In the genomic region with DNA sequence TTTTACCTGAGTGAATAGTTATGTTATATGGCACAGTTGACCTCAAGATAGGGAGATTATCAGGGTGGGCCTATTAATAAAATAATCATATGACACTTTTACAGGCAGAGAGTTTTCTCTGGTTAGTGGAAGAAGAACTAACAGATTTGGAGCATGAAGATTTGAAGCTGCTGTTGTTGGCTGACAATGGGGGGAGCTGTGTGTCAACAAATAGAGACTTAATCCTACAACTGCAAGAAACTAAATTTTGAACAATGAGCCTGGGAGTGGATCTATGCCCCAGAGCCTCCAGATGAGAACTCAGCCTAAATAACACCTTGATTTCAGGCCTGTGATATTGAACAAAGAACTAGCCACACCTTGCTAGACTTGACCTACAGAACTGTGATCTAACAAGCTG, we compare ENCODE assay signal across 17 cellular contexts. TPM values are rescaled to one million over a fixed set of nuclear protein-coding genes. Genes with fewer than 3 reads are reported as not detected.
A peak's percentile ranks its signal among the peaks of the same experiment; 100 is the strongest.
DNase-seq lines count a peak whose midpoint lies in the region; ATAC-seq, FAIRE-seq and TF ChIP-seq lines count a peak whose summit lies in the region.
"Had no signal": no experiment of that assay in that cellular context is flagged by ENCODE, and none has a peak within 500 bp of the region (broad histone marks: within the 10 kb centered on the region; RNA-seq: fewer than 3 reads in every experiment).

No MANE protein-coding gene starts in this region.

- H3K4ac ChIP-seq in neuronal stem cell (ENCODE audit: low read length), result no peak overlapping the region

- no peak overlapping the region for H3K18ac ChIP-seq in neuronal stem cell (ENCODE audit: low read length)

- H3K79me2 ChIP-seq in endothelial cell of umbilical vein (ENCODE audit: control insufficient read depth, insufficient read depth, low read length), result no peaks in the 10 kb centered on the region

- no peak overlapping the region for H2AK5ac ChIP-seq in neuronal stem cell (ENCODE audit: low read depth, low read length)

- CTCF ChIA-PET in endothelial cell of umbilical vein (lab: Charles Lee), result interaction anchor here (1.0 to 2.2 kb wide), 5 partner anchors 10 to 174 kb away, joined by 3 to 17 read pairs (median 7); no protein-coding TSS in a partner anchor
- CTCF ChIA-PET in MCF 10A (lab: Yijun Ruan, JAX), result interaction anchor here (0.6 to 0.9 kb wide), 2 partner anchors 11 to 356 kb away, joined by 3 read pairs; no protein-coding TSS in a partner anchor

- no peak overlapping the region for H4K8ac ChIP-seq in neuronal stem cell (ENCODE audit: low read depth, low read length)

- no peak for FAIRE-seq in D721Med (lab: Jason Lieb, UNC)
- FAIRE-seq in endothelial cell of umbilical vein (lab: Jason Lieb, UNC), result no peak
- FAIRE-seq: keratinocyte had no signal

- no peak overlapping the region for H2AFZ ChIP-seq in endothelial cell of umbilical vein (ENCODE audit: low read depth, low read length)
- H2AFZ ChIP-seq in neuronal stem cell (ENCODE audit: low read length), result no peak overlapping the region

- DNase-seq in D721Med (ENCODE audit: insufficient read length, low spot score), result no peak
- peak; percentile 46 for DNase-seq in NCI-H69 (lab: John Stamatoyannopoulos, UW)
- DNase-seq in endothelial cell of umbilical vein (ENCODE audit: low read depth, low spot score), result peak; percentile 23
- DNase-seq in MCF 10A (ENCODE audit: unreplicated experiment), result no peak
- DNase-seq in tibial nerve (ENCODE audit: low spot score in 2 of 2), result no peak
- DNase-seq in neuronal stem cell (ENCODE audit: low spot score), result no peak
- DNase-seq: activated CD8-positive, alpha-beta T cell treated with anti-CD3 and anti-CD28 coated beads, Interleukin-2, amount 10 ng/mL, durations not matched to agents 7 days and 5 days; AML-193; amniotic stem cell; NCI-H226; stimulated activated CD4-positive, alpha-beta T cell treated with anti-CD3 and anti-CD28 coated beads, Interleukin-2, amount 100 ng/mL, for 48 hours had no signal

- H3K27ac ChIP-seq in endothelial cell of umbilical vein (ENCODE audit: insufficient read depth, low read depth, low read length) (no peak overlapping the region), tibial nerve (no peak overlapping the region), neuronal stem cell (replicated peaks; ENCODE audit: low read length) (no peak overlapping the region)
- H3K27ac ChIP-seq: epithelial cell of prostate had no signal

- POLR2A ChIA-PET in endothelial cell of umbilical vein (lab: Charles Lee), result no interaction called here
- POLR2A ChIA-PET in MCF 10A (lab: Yijun Ruan, JAX), result no interaction called here

- H3K4me2 ChIP-seq in endothelial cell of umbilical vein (ENCODE audit: insufficient read depth, low read length) (no peak overlapping the region), neuronal stem cell (ENCODE audit: insufficient read depth, low read length, poor library complexity, severe bottlenecking) (no peak overlapping the region)

- no peaks in the 10 kb centered on the region for H3K79me1 ChIP-seq in neuronal stem cell (ENCODE audit: low read depth, low read length)

- H3K9me3 ChIP-seq in endothelial cell of umbilical vein (replicated peaks; ENCODE audit: control insufficient read depth, insufficient read depth, low read length) (no peaks in the 10 kb centered on the region), tibial nerve (no peaks in the 10 kb centered on the region), neuronal stem cell (replicated peaks in 1 of 2; ENCODE audit: control insufficient read depth in 2 of 2, insufficient read depth in 1 of 2, low read depth in 1 of 2, low read length in 2 of 2) (no peaks in the 10 kb centered on the region)

- no peak for TF ChIP-seq EP300 in tibial nerve (IDR thresholded peaks at IDR 0.05)

- no peak overlapping the region for H2BK120ac ChIP-seq in neuronal stem cell (ENCODE audit: low read depth, low read length)

- H3K9me3 Mint-ChIP-seq in MCF 10A (ENCODE audit: unreplicated experiment), result no peaks in the 10 kb centered on the region
- H3K9me3 Mint-ChIP-seq: activated T-helper 2 cell treated with anti-CD3 and anti-CD28 coated beads, Interferon-gamma antibody, Interleukin-2, Interleukin-4, amounts not matched to agents 10 μg/mL and 5 μg/mL and 100 μg/mL, durations not matched to agents 14 hours and 24 hours and 36 hours had no signal

- H3K23ac ChIP-seq in neuronal stem cell (ENCODE audit: low read depth, low read length, poor library complexity), result no peak overlapping the region

- H3K36me3 Mint-ChIP-seq in MCF 10A (ENCODE audit: insufficient read depth, unreplicated experiment), result no peaks in the 10 kb centered on the region

- no peaks in the 10 kb centered on the region for H3K36me3 ChIP-seq in endothelial cell of umbilical vein (ENCODE audit: control insufficient read depth in 2 of 2, extremely low read depth in 1 of 2, insufficient read depth in 2 of 2, low read length in 2 of 2)
- no peaks in the 10 kb centered on the region for H3K36me3 ChIP-seq in tibial nerve
- H3K36me3 ChIP-seq in neuronal stem cell (replicated peaks in 1 of 2; ENCODE audit: control insufficient read depth in 2 of 2, insufficient read depth in 2 of 2, low read length in 2 of 2), result no peaks in the 10 kb centered on the region

- H3K27me3 Mint-ChIP-seq in MCF 10A (ENCODE audit: insufficient read depth, unreplicated experiment), result no peaks in the 10 kb centered on the region

- no peak for ATAC-seq in HG03571 (IDR thresholded peaks at IDR 0.05; ENCODE audit: unreplicated experiment)
- ATAC-seq: activated CD8-positive, alpha-beta T cell treated with anti-CD3 and anti-CD28 coated beads, Interleukin-2, amount 10 ng/mL, durations not matched to agents 7 days and 5 days had no signal

- H3K27me3 ChIP-seq in endothelial cell of umbilical vein (ENCODE audit: control insufficient read depth in 2 of 2, insufficient read depth in 2 of 2, low read length in 2 of 2), result no peaks in the 10 kb centered on the region
- H3K27me3 ChIP-seq in tibial nerve, result no peaks in the 10 kb centered on the region
- H3K27me3 ChIP-seq in neuronal stem cell (ENCODE audit: control insufficient read depth in 3 of 3, insufficient read depth in 3 of 3, low read depth in 1 of 3, low read length in 3 of 3), result peaks cover 0 to 20% (median 0%) of the 10 kb centered on the region in 3 experiments

- no peak for TF ChIP-seq POLR2A in endothelial cell of umbilical vein (IDR thresholded peaks at IDR 0.05; ENCODE audit: low read depth, low read length)
- TF ChIP-seq POLR2A in tibial nerve (IDR thresholded peaks at IDR 0.05), result no peak

- TF ChIP-seq CTCF in D721Med (IDR thresholded peaks at IDR 0.05; ENCODE audit: insufficient read depth, missing control alignments), result peak; percentile 55
- peak; percentile 18; the same call in 1 of the 2 replicates for TF ChIP-seq CTCF in GM12875 (IDR thresholded peaks at IDR 0.05; ENCODE audit: borderline replicate concordance, insufficient read depth, low read depth, low read length)
- peak in 1 of 2 donors; percentile 10 for TF ChIP-seq CTCF in endothelial cell of umbilical vein (IDR thresholded peaks at IDR 0.05; ENCODE audit: extremely low read depth in 1 of 2, insufficient read depth in 1 of 2, low read depth in 1 of 2, low read length in 2 of 2)
- TF ChIP-seq CTCF in MCF 10A (IDR thresholded peaks at IDR 0.05; ENCODE audit: unreplicated experiment), result no peak
- no peak for TF ChIP-seq CTCF in tibial nerve (IDR thresholded peaks at IDR 0.05)

- no peak overlapping the region for H3K4me3 Mint-ChIP-seq in MCF 10A (ENCODE audit: unreplicated experiment)
- H3K4me3 Mint-ChIP-seq: activated CD8-positive, alpha-beta T cell treated with anti-CD3 and anti-CD28 coated beads, Interleukin-2, amount 10 ng/mL, durations not matched to agents 7 days and 5 days had no signal

- H3K9ac ChIP-seq in endothelial cell of umbilical vein (replicated peaks; ENCODE audit: extremely low read depth, insufficient read depth, low read length), result no peak overlapping the region
- no peak overlapping the region for H3K9ac ChIP-seq in neuronal stem cell (ENCODE audit: low read depth, low read length, poor library complexity)

- H2BK12ac ChIP-seq in neuronal stem cell (ENCODE audit: low read length), result no peak overlapping the region

- no peak overlapping the region for H3K27ac Mint-ChIP-seq in MCF 10A (ENCODE audit: low read depth, unreplicated experiment)
- H3K27ac Mint-ChIP-seq: activated CD8-positive, alpha-beta T cell treated with anti-CD3 and anti-CD28 coated beads, Interleukin-2, amount 10 ng/mL, durations not matched to agents 7 days and 5 days; activated T-helper 2 cell treated with anti-CD3 and anti-CD28 coated beads, Interferon-gamma antibody, Interleukin-2, Interleukin-4, amounts not matched to agents 10 μg/mL and 5 μg/mL and 100 μg/mL, durations not matched to agents 14 hours and 24 hours and 36 hours had no signal

- H4K20me1 ChIP-seq in endothelial cell of umbilical vein (replicated peaks; ENCODE audit: control insufficient read depth, extremely low read depth, insufficient read depth, low read length), result no peaks in the 10 kb centered on the region

- H4K91ac ChIP-seq in neuronal stem cell (ENCODE audit: low read depth, low read length, poor library complexity), result no peak overlapping the region

- H3K4me3 ChIP-seq in GM12875 (ENCODE audit: low read depth, low read length), result no peak overlapping the region
- no peak overlapping the region for H3K4me3 ChIP-seq in endothelial cell of umbilical vein (replicated peaks in 1 of 3; ENCODE audit: insufficient read depth in 1 of 3, low read depth in 1 of 3, low read length in 3 of 3)
- H3K4me3 ChIP-seq in tibial nerve, result no peak overlapping the region
- H3K4me3 ChIP-seq in neuronal stem cell (ENCODE audit: low read length in 2 of 2), result no peak overlapping the region

- H3K4me1 ChIP-seq in endothelial cell of umbilical vein (ENCODE audit: control insufficient read depth, extremely low read depth, insufficient read depth, low read length) (peaks cover 3% of the 10 kb centered on the region), tibial nerve (no peaks in the 10 kb centered on the region), neuronal stem cell (ENCODE audit: control insufficient read depth in 2 of 2, insufficient read depth in 1 of 2, low read depth in 1 of 2, low read length in 2 of 2) (no peaks in the 10 kb centered on the region)

- H3K9me1 ChIP-seq in endothelial cell of umbilical vein (replicated peaks; ENCODE audit: control insufficient read depth, extremely low read depth, insufficient read depth, low read length), result no peaks in the 10 kb centered on the region

- intact Hi-C loops in endothelial cell of umbilical vein (cut with micrococcal nuclease), result loop anchor here (1.0 to 10.0 kb wide), 2 partner anchors 173 to 635 kb away; no protein-coding TSS in a partner anchor
- intact Hi-C loops in MCF 10A (cut with micrococcal nuclease), result loop anchor here (2.0 kb wide), 1 partner anchor 173 kb away; no protein-coding TSS in a partner anchor

- dilution Hi-C loops in endothelial cell of umbilical vein (cut with MboI; ENCODE audit: extremely low pct_ligation_motif_present, low sequenced_read_pairs), result no loop called here

- no TSS peak for BruUV-seq in endothelial cell of umbilical vein (replicated peaks; lab: Mats Ljungman, UMichigan)
- no TSS peak for BruUV-seq in MCF 10A (replicated peaks; lab: Mats Ljungman, UMichigan)

- H2BK5ac ChIP-seq in neuronal stem cell (ENCODE audit: low read length), result no peak overlapping the region

- H3K4me1 Mint-ChIP-seq in MCF 10A (ENCODE audit: insufficient read depth, unreplicated experiment), result no peaks in the 10 kb centered on the region

- no peak overlapping the region for H3K14ac ChIP-seq in neuronal stem cell (ENCODE audit: low read length)

- H2BK15ac ChIP-seq in neuronal stem cell (ENCODE audit: low read length), result no peak overlapping the region

RNA-seq across cellular contexts. Expression of a gene that starts 7.2 kb away (rescaled TPM):
- total RNA-seq in endothelial cell of umbilical vein (0.92 and 1.8 TPM in 2 replicates), MCF 10A (2022) (0.63 and 0.74 TPM in 2 replicates), tibial nerve (1 to 10 TPM; 4.0 to 6.0 (median 4.8) TPM)
- 0.03 and 0.11 TPM in 2 replicates for polyA plus RNA-seq in endothelial cell of umbilical vein
- 0.08 and 0.12 TPM in 2 replicates for polyA plus RNA-seq in endothelial cell of umbilical vein (2011; cell fraction: cytosol; rRNA removed)
- 0.55 and 1.3 TPM in 2 replicates for polyA plus RNA-seq in endothelial cell of umbilical vein (2011; cell fraction: nucleus; rRNA removed)
- polyA plus RNA-seq in endothelial cell of umbilical vein (2012), result not detected in 2 replicates
- polyA minus RNA-seq in endothelial cell of umbilical vein, result 3.1 and 4.9 TPM in 2 replicates
- 2.2 TPM for polyA minus RNA-seq in endothelial cell of umbilical vein (2011; cell fraction: cytosol; rRNA and poly(A)+ RNA removed)
- polyA minus RNA-seq in endothelial cell of umbilical vein (2011; cell fraction: nucleus; rRNA and poly(A)+ RNA removed), result 7.7 and 8.6 TPM in 2 replicates
- 0.08 TPM for polyA plus RNA-seq in neuronal stem cell (2013, experiment 1 of 2)
- 0.11 TPM for polyA plus RNA-seq in neuronal stem cell (2013, experiment 2 of 2)
- total RNA-seq: activated CD8-positive, alpha-beta T cell treated with anti-CD3 and anti-CD28 coated beads, Interleukin-2, amount 10 ng/mL, durations not matched to agents 7 days and 5 days; activated T-helper 2 cell treated with anti-CD3 and anti-CD28 coated beads, Interferon-gamma antibody, Interleukin-2, Interleukin-4, amounts not matched to agents 10 μg/mL and 5 μg/mL and 100 μg/mL, durations not matched to agents 14 hours and 24 hours and 36 hours; chondrocyte had no signal

Comparison
In these comparisons a context has a peak if more than half of its experiments do, and no peak if none do; other contexts are left out.
1. DNase-seq: peak in NCI-H69 (single experiment) and endothelial cell of umbilical vein (single experiment); none in D721Med (single experiment), MCF 10A (single experiment), tibial nerve (0 of 2) and neuronal stem cell (single experiment).
2. CTCF ChIP-seq: peak in D721Med (single experiment) and GM12875 (single experiment); none in MCF 10A (single experiment) and tibial nerve (0 of 5).